ENCODE assay signal across 31 cellular contexts in the genomic region with DNA sequence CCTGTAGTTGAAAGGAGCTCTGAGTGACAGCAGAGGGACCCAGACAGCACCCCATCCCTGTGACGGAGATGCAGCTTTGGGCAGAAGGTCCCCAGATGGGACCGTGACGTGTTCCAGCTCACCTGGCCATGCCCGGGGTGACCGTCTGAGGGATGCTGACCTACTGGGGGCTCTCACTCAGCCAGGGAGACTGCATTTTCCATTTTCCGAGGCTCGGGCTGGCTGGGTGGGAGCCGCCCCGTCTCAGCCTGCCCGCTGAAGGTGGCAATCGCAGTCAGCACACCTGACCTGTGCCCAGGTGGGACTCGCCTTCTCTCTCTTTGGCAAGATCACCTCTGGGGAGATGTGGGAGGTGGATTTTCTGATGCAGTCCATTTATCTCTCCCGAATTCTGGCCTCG.
"Had no signal": no experiment of that assay in that cellular context is flagged by ENCODE, and none has a peak within 500 bp of the region (broad histone marks: within the 10 kb centered on the region; RNA-seq: fewer than 3 reads in every experiment).

No MANE protein-coding gene starts in this region.

- H3K9me3 ChIP-seq: adrenal gland, ascending aorta, body of pancreas, breast epithelium had no signal

- H3K27me3 ChIP-seq: adrenal gland, body of pancreas, breast epithelium, cardiac muscle cell had no signal

- H3K36me3 ChIP-seq: adrenal gland, ascending aorta, breast epithelium, cardiac muscle cell had no signal

- H3K4me3 ChIP-seq: adrenal gland, ascending aorta, body of pancreas, breast epithelium, cardiac muscle cell had no signal

- DNase-seq: activated effector memory CD4-positive, alpha-beta T cell treated with anti-CD3 and anti-CD28 coated beads, Interleukin-2, amount 50 U/mL, for 16 hours; activated effector memory CD4-positive, alpha-beta T cell treated with Interleukin-2 at 50 U/mL for 16 hours; activated gamma-delta T cell; activated gamma-delta T cell treated with Interleukin-2 at 50 U/mL for 16 hours; activated naive CD4-positive, alpha-beta T cell; activated naive CD4-positive, alpha-beta T cell treated with anti-CD3 and anti-CD28 coated beads for 36 hours; activated naive CD4-positive, alpha-beta T cell treated with anti-CD3 and anti-CD28 coated beads, Interleukin-2, amount 10 ng/mL, durations not matched to agents 7 days and 5 days; activated naive CD4-positive, alpha-beta T cell treated with anti-CD3 and anti-CD28 coated beads, Interleukin-2, amount 50 U/mL, for 16 hours; activated naive CD4-positive, alpha-beta T cell treated with Interleukin-2 at 50 U/mL for 16 hours; activated naive CD8-positive, alpha-beta T cell treated with anti-CD3 and anti-CD28 coated beads for 36 hours; activated naive CD8-positive, alpha-beta T cell treated with anti-CD3 and anti-CD28 coated beads, Interleukin-2, amount 10 ng/mL, durations not matched to agents 7 days and 5 days; activated naive CD8-positive, alpha-beta T cell treated with anti-CD3 and anti-CD28 coated beads, Interleukin-2, amount 50 U/mL, for 24 hours; activated T-cell treated with anti-CD3 and anti-CD28 coated beads, Interleukin-2, amount 50 U/mL, for 1 hour; activated T-cell treated with anti-CD3 and anti-CD28 coated beads, Interleukin-2, amount 50 U/mL, for 24 hours; activated T-cell treated with anti-CD3 and anti-CD28 coated beads, Interleukin-2, amount 50 U/mL, for 4 hours; activated T-cell treated with anti-CD3 and anti-CD28 coated beads, Interleukin-2, amount 50 U/mL, for 48 hours; activated T-cell treated with anti-CD3 and anti-CD28 coated beads, Interleukin-2, amount 50 U/mL, for 72 hours; adrenal gland; amniotic stem cell; amygdala; anterior cingulate cortex; aorta; body of pancreas; caudate nucleus; central memory CD4-positive, alpha-beta T cell; cerebellar nuclear complex had no signal

- H3K27ac ChIP-seq: adrenal gland, ascending aorta, body of pancreas, breast epithelium, cardiac muscle cell had no signal

- ATAC-seq: activated naive CD4-positive, alpha-beta T cell treated with anti-CD3 and anti-CD28 coated beads, Interleukin-2, amount 50 U/mL, for 72 hours; activated naive CD8-positive, alpha-beta T cell treated with anti-CD3 and anti-CD28 coated beads, Interleukin-2, amount 50 U/mL, for 24 hours; activated T-cell treated with anti-CD3 and anti-CD28 coated beads, Interleukin-2, amount 50 U/mL, for 4 hours; activated T-cell treated with anti-CD3 and anti-CD28 coated beads, Interleukin-2, amount 50 U/mL, for 72 hours; activated T-helper 17 cell treated with anti-CD3 and anti-CD28 coated beads, Interleukin-2, amount 50 U/mL, for 72 hours; body of pancreas had no signal

- H3K4me1 ChIP-seq: adrenal gland, ascending aorta, body of pancreas, breast epithelium had no signal
